In the genomic region with DNA sequence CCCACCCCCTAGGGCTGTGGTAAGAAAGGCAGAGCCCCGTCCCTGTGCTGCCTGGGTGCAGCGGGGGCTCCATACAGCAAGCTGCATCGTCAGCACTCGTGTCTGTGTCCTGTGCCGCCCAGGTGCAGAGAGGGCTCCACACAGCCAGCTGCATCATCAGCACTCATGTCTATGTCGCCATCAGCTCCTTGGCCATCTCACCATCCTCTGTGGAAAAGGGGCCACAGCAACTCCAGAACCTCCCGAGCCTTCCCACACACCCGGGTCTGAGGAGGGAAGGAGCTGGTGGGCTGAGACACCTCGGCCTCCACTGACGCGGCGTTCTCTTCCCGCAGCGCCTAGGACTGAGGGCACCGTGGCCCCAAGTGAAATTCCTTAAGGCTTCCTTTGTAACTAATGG, we compare ENCODE assay signal across 13 cellular contexts.
"Had no signal": no experiment of that assay in that cellular context is flagged by ENCODE, and none has a peak within 500 bp of the region (broad histone marks: within the 10 kb centered on the region; RNA-seq: fewer than 3 reads in every experiment).

No MANE protein-coding gene starts in this region.

- H3K9me3 ChIP-seq: colonic mucosa, prostate gland, transverse colon had no signal

- H3K36me3 ChIP-seq: colonic mucosa, prostate gland, transverse colon had no signal

- H3K4me1 ChIP-seq: colonic mucosa, prostate gland, transverse colon had no signal

- H3K27me3 ChIP-seq: colonic mucosa, transverse colon had no signal

- H3K4me3 ChIP-seq: colonic mucosa, prostate gland, transverse colon had no signal

- ATAC-seq: esophagus mucosa; stimulated activated memory B cell treated with anti-CD40 and anti-IgM and Interleukin-4, amounts not matched to agents 10 μg/mL and 1 μg/mL and 100 μg/mL, for 72 hours had no signal

- H3K27ac ChIP-seq: colonic mucosa, prostate gland had no signal

- DNase-seq: activated CD4-positive, alpha-beta T cell treated with anti-CD3 and anti-CD28 coated beads, Interleukin-2, amount 50 U/mL, for 1 hour; activated CD8-positive, alpha-beta memory T cell treated with anti-CD3 and anti-CD28 coated beads for 24 hours; activated naive CD4-positive, alpha-beta T cell; colonic mucosa; kidney glomerular epithelial cell; nephron progenitor cell; SIG-M5; stimulated activated CD4-positive, alpha-beta T cell treated with anti-CD3 and anti-CD28 coated beads, Interleukin-2, amount 100 ng/mL, for 48 hours; SW 1271; transverse colon had no signal
